In the genomic region with DNA sequence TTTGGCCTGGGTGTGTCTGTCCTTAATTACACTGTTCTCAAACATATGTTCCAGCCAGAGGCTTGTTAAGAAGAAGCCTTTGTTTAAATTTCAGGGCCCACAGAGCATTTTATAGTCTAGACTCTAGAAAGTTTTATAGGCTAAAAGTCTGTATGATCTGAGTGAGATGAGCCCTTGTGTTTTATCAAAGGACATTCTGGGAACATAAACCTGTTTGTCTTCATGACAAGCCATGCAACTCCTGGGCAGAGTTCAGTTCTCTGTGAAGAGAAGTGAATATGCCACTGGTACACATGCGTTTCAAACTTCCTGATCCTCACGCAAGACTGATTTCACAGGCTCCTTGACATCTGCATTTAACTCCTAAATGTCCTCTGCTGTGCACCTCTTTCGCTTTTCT, we compare ENCODE assay signal across 1 cellular context.
TF ChIP-seq lines count a peak whose summit lies in the region.

No MANE protein-coding gene starts in this region.

TF ChIP-seq in GM23338, 12 proteins besides CTCF, POLR2A, EP300 and RAD21:
- TF ChIP-seq, protein P1, sequence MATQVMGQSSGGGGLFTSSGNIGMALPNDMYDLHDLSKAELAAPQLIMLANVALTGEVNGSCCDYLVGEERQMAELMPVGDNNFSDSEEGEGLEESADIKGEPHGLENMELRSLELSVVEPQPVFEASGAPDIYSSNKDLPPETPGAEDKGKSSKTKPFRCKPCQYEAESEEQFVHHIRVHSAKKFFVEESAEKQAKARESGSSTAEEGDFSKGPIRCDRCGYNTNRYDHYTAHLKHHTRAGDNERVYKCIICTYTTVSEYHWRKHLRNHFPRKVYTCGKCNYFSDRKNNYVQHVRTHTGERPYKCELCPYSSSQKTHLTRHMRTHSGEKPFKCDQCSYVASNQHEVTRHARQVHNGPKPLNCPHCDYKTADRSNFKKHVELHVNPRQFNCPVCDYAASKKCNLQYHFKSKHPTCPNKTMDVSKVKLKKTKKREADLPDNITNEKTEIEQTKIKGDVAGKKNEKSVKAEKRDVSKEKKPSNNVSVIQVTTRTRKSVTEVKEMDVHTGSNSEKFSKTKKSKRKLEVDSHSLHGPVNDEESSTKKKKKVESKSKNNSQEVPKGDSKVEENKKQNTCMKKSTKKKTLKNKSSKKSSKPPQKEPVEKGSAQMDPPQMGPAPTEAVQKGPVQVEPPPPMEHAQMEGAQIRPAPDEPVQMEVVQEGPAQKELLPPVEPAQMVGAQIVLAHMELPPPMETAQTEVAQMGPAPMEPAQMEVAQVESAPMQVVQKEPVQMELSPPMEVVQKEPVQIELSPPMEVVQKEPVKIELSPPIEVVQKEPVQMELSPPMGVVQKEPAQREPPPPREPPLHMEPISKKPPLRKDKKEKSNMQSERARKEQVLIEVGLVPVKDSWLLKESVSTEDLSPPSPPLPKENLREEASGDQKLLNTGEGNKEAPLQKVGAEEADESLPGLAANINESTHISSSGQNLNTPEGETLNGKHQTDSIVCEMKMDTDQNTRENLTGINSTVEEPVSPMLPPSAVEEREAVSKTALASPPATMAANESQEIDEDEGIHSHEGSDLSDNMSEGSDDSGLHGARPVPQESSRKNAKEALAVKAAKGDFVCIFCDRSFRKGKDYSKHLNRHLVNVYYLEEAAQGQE (IDR thresholded peaks at IDR 0.05; ENCODE audit: unreplicated experiment) = no peak
- no peak for TF ChIP-seq NANOG (IDR thresholded peaks at IDR 0.05; ENCODE audit: borderline replicate concordance)
- TF ChIP-seq STAT1 (IDR thresholded peaks at IDR 0.05; ENCODE audit: unreplicated experiment) = no peak
- TF ChIP-seq ZNF114 (CRISPR knock-in tag; IDR thresholded peaks at IDR 0.05) = no peak
- no peak for TF ChIP-seq POLR2AphosphoS5 (IDR thresholded peaks at IDR 0.05; ENCODE audit: low read depth)
- no peak for TF ChIP-seq EZH2phosphoT487 (IDR thresholded peaks at IDR 0.05; ENCODE audit: unreplicated experiment)
- TF ChIP-seq, protein P2, sequence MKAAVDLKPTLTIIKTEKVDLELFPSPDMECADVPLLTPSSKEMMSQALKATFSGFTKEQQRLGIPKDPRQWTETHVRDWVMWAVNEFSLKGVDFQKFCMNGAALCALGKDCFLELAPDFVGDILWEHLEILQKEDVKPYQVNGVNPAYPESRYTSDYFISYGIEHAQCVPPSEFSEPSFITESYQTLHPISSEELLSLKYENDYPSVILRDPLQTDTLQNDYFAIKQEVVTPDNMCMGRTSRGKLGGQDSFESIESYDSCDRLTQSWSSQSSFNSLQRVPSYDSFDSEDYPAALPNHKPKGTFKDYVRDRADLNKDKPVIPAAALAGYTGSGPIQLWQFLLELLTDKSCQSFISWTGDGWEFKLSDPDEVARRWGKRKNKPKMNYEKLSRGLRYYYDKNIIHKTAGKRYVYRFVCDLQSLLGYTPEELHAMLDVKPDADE (IDR thresholded peaks at IDR 0.05) = no peak
- TF ChIP-seq ZNF331 (CRISPR knock-in tag; IDR thresholded peaks at IDR 0.05; ENCODE audit: low read depth) = no peak
- no peak for TF ChIP-seq CREB1 (CRISPR knock-in tag; IDR thresholded peaks at IDR 0.05; ENCODE audit: low read depth)
- TF ChIP-seq JUNB (IDR thresholded peaks at IDR 0.05; ENCODE audit: unreplicated experiment) = no peak
- TF ChIP-seq EZH2 (IDR thresholded peaks at IDR 0.05; ENCODE audit: low read depth, unreplicated experiment) = no peak
- TF ChIP-seq, protein P3, sequence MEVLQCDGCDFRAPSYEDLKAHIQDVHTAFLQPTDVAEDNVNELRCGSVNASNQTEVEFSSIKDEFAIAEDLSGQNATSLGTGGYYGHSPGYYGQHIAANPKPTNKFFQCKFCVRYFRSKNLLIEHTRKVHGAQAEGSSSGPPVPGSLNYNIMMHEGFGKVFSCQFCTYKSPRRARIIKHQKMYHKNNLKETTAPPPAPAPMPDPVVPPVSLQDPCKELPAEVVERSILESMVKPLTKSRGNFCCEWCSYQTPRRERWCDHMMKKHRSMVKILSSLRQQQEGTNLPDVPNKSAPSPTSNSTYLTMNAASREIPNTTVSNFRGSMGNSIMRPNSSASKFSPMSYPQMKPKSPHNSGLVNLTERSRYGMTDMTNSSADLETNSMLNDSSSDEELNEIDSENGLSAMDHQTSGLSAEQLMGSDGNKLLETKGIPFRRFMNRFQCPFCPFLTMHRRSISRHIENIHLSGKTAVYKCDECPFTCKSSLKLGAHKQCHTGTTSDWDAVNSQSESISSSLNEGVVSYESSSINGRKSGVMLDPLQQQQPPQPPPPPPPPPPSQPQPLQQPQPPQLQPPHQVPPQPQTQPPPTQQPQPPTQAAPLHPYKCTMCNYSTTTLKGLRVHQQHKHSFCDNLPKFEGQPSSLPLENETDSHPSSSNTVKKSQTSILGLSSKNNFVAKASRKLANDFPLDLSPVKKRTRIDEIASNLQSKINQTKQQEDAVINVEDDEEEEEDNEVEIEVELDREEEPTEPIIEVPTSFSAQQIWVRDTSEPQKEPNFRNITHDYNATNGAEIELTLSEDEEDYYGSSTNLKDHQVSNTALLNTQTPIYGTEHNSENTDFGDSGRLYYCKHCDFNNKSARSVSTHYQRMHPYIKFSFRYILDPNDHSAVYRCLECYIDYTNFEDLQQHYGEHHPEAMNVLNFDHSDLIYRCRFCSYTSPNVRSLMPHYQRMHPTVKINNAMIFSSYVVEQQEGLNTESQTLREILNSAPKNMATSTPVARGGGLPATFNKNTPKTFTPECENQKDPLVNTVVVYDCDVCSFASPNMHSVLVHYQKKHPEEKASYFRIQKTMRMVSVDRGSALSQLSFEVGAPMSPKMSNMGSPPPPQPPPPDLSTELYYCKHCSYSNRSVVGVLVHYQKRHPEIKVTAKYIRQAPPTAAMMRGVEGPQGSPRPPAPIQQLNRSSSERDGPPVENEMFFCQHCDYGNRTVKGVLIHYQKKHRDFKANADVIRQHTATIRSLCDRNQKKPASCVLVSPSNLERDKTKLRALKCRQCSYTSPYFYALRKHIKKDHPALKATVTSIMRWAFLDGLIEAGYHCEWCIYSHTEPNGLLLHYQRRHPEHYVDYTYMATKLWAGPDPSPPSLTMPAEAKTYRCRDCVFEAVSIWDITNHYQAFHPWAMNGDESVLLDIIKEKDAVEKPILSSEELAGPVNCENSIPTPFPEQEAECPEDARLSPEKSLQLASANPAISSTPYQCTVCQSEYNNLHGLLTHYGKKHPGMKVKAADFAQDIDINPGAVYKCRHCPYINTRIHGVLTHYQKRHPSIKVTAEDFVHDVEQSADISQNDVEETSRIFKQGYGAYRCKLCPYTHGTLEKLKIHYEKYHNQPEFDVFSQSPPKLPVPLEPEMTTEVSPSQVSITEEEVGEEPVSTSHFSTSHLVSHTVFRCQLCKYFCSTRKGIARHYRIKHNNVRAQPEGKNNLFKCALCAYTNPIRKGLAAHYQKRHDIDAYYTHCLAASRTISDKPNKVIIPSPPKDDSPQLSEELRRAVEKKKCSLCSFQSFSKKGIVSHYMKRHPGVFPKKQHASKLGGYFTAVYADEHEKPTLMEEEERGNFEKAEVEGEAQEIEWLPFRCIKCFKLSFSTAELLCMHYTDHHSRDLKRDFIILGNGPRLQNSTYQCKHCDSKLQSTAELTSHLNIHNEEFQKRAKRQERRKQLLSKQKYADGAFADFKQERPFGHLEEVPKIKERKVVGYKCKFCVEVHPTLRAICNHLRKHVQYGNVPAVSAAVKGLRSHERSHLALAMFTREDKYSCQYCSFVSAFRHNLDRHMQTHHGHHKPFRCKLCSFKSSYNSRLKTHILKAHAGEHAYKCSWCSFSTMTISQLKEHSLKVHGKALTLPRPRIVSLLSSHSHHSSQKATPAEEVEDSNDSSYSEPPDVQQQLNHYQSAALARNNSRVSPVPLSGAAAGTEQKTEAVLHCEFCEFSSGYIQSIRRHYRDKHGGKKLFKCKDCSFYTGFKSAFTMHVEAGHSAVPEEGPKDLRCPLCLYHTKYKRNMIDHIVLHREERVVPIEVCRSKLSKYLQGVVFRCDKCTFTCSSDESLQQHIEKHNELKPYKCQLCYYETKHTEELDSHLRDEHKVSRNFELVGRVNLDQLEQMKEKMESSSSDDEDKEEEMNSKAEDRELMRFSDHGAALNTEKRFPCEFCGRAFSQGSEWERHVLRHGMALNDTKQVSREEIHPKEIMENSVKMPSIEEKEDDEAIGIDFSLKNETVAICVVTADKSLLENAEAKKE (CRISPR knock-in tag; IDR thresholded peaks at IDR 0.05) = no peak
